ENCODE assay signal across 16 cellular contexts in genomic region chr1:172401907-172402306, GRCh38. TPM values are rescaled to one million over a fixed set of nuclear protein-coding genes. Genes with fewer than 3 reads are reported as not detected.
DNase-seq lines count a peak whose midpoint lies in the region; TF ChIP-seq lines count a peak whose summit lies in the region.
"Had no signal": no experiment of that assay in that cellular context is flagged by ENCODE, and none has a peak within 500 bp of the region (broad histone marks: within the 10 kb centered on the region; RNA-seq: fewer than 3 reads in every experiment).

No MANE protein-coding gene starts in this region.

- no peak overlapping the region for H2BK120ac ChIP-seq in trophoblast cell (ENCODE audit: insufficient read depth, low read length, poor library complexity)

- H4K8ac ChIP-seq in trophoblast cell (ENCODE audit: low read depth, low read length) = no peak overlapping the region

- H2AK5ac ChIP-seq in trophoblast cell (ENCODE audit: low read length) = no peak overlapping the region

- peak; percentile 51 for DNase-seq in NCI-H82 (lab: John Stamatoyannopoulos, UW)
- DNase-seq in NCI-H82 treated with DMSO at 0.1 percent for 48 hours (lab: John Stamatoyannopoulos, UW; ENCODE audit: unreplicated experiment) = no peak
- DNase-seq in LNCaP clone FGC (ENCODE audit: low read depth) = no peak
- DNase-seq in brain microvascular endothelial cell = no peak
- no peak for DNase-seq in neural crest cell (ENCODE audit: low read depth, low spot score)
- no peak for DNase-seq in NCI-H345 treated with DMSO at 0.1 percent for 48 hours (lab: John Stamatoyannopoulos, UW; ENCODE audit: unreplicated experiment)
- DNase-seq in adrenal gland = no peak
- DNase-seq in trophoblast cell = no peak
- DNase-seq: ACHN; activated CD4-positive, CD25-positive, alpha-beta regulatory T cell; NCI-H2081 treated with DMSO at 0.1 percent for 48 hours; SHP77 treated with DMSO at 0.1 percent for 48 hours; substantia nigra had no signal

- no peak overlapping the region for H3K27ac ChIP-seq in brain microvascular endothelial cell
- no peak overlapping the region for H3K27ac ChIP-seq in adrenal gland
- H3K27ac ChIP-seq in trophoblast cell (ENCODE audit: low read depth, low read length) = no peak overlapping the region

- no peaks in the 10 kb centered on the region for H3K27me3 ChIP-seq in brain microvascular endothelial cell (replicated peaks)
- H3K27me3 ChIP-seq in adrenal gland = no peaks in the 10 kb centered on the region
- H3K27me3 ChIP-seq in trophoblast cell (ENCODE audit: insufficient read depth, low read length) = no peaks in the 10 kb centered on the region

- no peak overlapping the region for H3K14ac ChIP-seq in trophoblast cell (ENCODE audit: low read length)

- H3K27me3 Mint-ChIP-seq in neural crest cell (ENCODE audit: low read depth) = no peaks in the 10 kb centered on the region

- H3K9me3 ChIP-seq in adrenal gland (replicated peaks in 1 of 3) = no peaks in the 10 kb centered on the region
- H3K9me3 ChIP-seq in trophoblast cell (ENCODE audit: insufficient read depth, low read depth, low read length) = no peaks in the 10 kb centered on the region

- peaks cover 14 to 31% of the 10 kb centered on the region in 2 donors for H3K4me1 ChIP-seq in adrenal gland (replicated peaks in 1 of 2)
- peaks cover 0 to 3% of the 10 kb centered on the region in 2 experiments for H3K4me1 ChIP-seq in trophoblast cell (ENCODE audit: control insufficient read depth in 1 of 2, insufficient read depth in 2 of 2, low read length in 2 of 2)

- 85 to 94% (median 91%) methylated on average over 4 of the region's 4 CpGs for WGBS in adrenal gland, 4 donors
- no CpG with 5 or more reads among the region's 4 CpGs for whole genome bisulfite sequencing in trophoblast cell (ENCODE audit: extremely low coverage, insufficient coverage, insufficient read length)

- no peak for TF ChIP-seq POLR2A in adrenal gland (IDR thresholded peaks at IDR 0.05)

- H3K79me1 ChIP-seq in trophoblast cell (ENCODE audit: low read length) = peaks cover 6% of the 10 kb centered on the region

- no peak overlapping the region for H4K91ac ChIP-seq in trophoblast cell (ENCODE audit: low read depth, low read length)

- H3K9me3 Mint-ChIP-seq in neural crest cell = no peaks in the 10 kb centered on the region
- H3K9me3 Mint-ChIP-seq: activated T-cell treated with anti-CD3 and anti-CD28 coated beads, Interleukin-2, amount 50 U/mL, for 72 hours had no signal

- no peak overlapping the region for H2BK12ac ChIP-seq in trophoblast cell (ENCODE audit: low read length)

- no peak overlapping the region for H2BK5ac ChIP-seq in trophoblast cell (ENCODE audit: low read depth, low read length, poor library complexity)

- H4K12ac ChIP-seq in trophoblast cell (ENCODE audit: low read depth, low read length) = no peak overlapping the region

- no peaks in the 10 kb centered on the region for H3K79me2 ChIP-seq in trophoblast cell (ENCODE audit: control insufficient read depth, insufficient read depth, low read length, poor library complexity)

- intact Hi-C loops in adrenal gland (cut with DNase I) = loop anchor here (10.0 kb wide), 2 partner anchors 397 to 407 kb away; no protein-coding TSS in a partner anchor

- no peak overlapping the region for H3K4me3 Mint-ChIP-seq in neural crest cell
- H3K4me3 Mint-ChIP-seq: activated T-cell treated with anti-CD3 and anti-CD28 coated beads, Interleukin-2, amount 50 U/mL, for 72 hours had no signal

- H2AFZ ChIP-seq in trophoblast cell (ENCODE audit: insufficient read depth, low read length, poor library complexity) = no peak overlapping the region

- H3K4me1 Mint-ChIP-seq in neural crest cell = peaks cover 39% of the 10 kb centered on the region

- H3K36me3 Mint-ChIP-seq in neural crest cell (ENCODE audit: low read depth) = no peaks in the 10 kb centered on the region

- TF ChIP-seq CTCF in LNCaP clone FGC (IDR thresholded peaks at IDR 0.05; ENCODE audit: control insufficient read depth, extremely low read depth, insufficient read depth) (0 out of 2 replicates have a peak, but pooled peaks have one; percentile 8), brain microvascular endothelial cell (IDR thresholded peaks at IDR 0.05; ENCODE audit: low read depth, low read length, missing control alignments) (peak; percentile 42), neural crest cell (conservative IDR thresholded peaks at IDR 0.05) (peak; percentile 45), adrenal gland (IDR thresholded peaks at IDR 0.05) (no peak)

- H3K4me2 ChIP-seq in trophoblast cell (ENCODE audit: low read length) = no peak overlapping the region

- H3K23ac ChIP-seq in trophoblast cell (ENCODE audit: low read length) = no peak overlapping the region

- no peak overlapping the region for H3K18ac ChIP-seq in trophoblast cell (ENCODE audit: low read length)

- no peak overlapping the region for H3K4ac ChIP-seq in trophoblast cell (ENCODE audit: low read depth, low read length)

- in situ Hi-C loops in brain microvascular endothelial cell (cut with HindIII; ENCODE audit: low pct_ligation_motif_present, low sequenced_read_pairs) = loop anchor here (25.0 kb wide), 1 partner anchor 390 kb away; no protein-coding TSS in a partner anchor

- H3K27ac Mint-ChIP-seq in neural crest cell (ENCODE audit: unreplicated experiment) = no peak overlapping the region
- H3K27ac Mint-ChIP-seq: activated T-cell treated with anti-CD3 and anti-CD28 coated beads, Interleukin-2, amount 50 U/mL, for 72 hours had no signal

- H3K9ac ChIP-seq in trophoblast cell (ENCODE audit: low read length) = no peak overlapping the region

- no peaks in the 10 kb centered on the region for H3K36me3 ChIP-seq in brain microvascular endothelial cell (replicated peaks)
- H3K36me3 ChIP-seq in adrenal gland (replicated peaks in 1 of 2) = no peaks in the 10 kb centered on the region
- no peaks in the 10 kb centered on the region for H3K36me3 ChIP-seq in trophoblast cell (ENCODE audit: control insufficient read depth in 1 of 2, insufficient read depth in 2 of 2, low read length in 2 of 2)

- H3K4me3 ChIP-seq in LNCaP clone FGC (ENCODE audit: low read depth, low read length) (no peak overlapping the region), brain microvascular endothelial cell (ENCODE audit: low read depth, low read length) (no peak overlapping the region), adrenal gland (no peak overlapping the region), trophoblast cell (ENCODE audit: low read depth, low read length) (no peak overlapping the region)

RNA-seq across cellular contexts. Expression of gene C1orf105, which starts 18.6 kb away (rescaled TPM):
- total RNA-seq in neural crest cell = not detected in 2 replicates
- total RNA-seq in adrenal gland = under 1 TPM in 2 of 8 donors, not detected in 6; 0.39 to 0.80 TPM
- under 1 TPM in 1 of 3 donors, not detected in 2; 0.37 TPM for polyA plus RNA-seq in adrenal gland
- 36.7 and 38.1 TPM in 2 replicates for polyA plus RNA-seq in trophoblast cell (2013)
- total RNA-seq: activated T-cell treated with anti-CD3 and anti-CD28 coated beads, Interleukin-2, amount 50 U/mL, for 72 hours; HT1080; omental fat pad had no signal

RNA-seq across cellular contexts. Expression of gene PIGC, which starts 42.0 kb away (rescaled TPM):
- total RNA-seq in neural crest cell = 25.0 and 27.8 TPM in 2 replicates
- 10 to 100 TPM; 19.7 to 33.6 (median 25.2) TPM for total RNA-seq in adrenal gland
- polyA plus RNA-seq in adrenal gland = 10 to 100 TPM; 20.3 to 30.9 (median 27.7) TPM
- 24.8 and 24.9 TPM in 2 replicates for polyA plus RNA-seq in trophoblast cell (2013)

Comparison
In these comparisons a context has a peak if more than half of its experiments do, and no peak if none do; other contexts are left out.
1. CTCF ChIP-seq: peak in LNCaP clone FGC (single experiment), brain microvascular endothelial cell (single experiment) and neural crest cell (single experiment); none in adrenal gland (0 of 6).